4 cellular contexts compared by ENCODE assay signal in the genomic region with DNA sequence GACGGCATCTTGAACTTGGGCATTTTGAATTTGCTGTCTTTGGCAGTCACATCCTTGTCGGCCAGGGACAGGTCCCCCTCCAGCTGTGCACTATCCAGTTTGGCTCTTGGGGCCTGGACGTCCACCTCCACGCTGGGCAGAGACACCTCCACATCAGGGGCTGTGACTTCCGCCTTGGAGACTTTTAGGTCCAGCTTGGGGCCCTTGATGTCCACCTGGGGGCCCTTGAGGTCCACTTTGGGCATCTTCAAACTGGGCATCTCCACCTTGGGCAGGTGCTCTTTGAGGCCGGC. TPM values are rescaled to one million over a fixed set of nuclear protein-coding genes. Genes with fewer than 3 reads are reported as not detected.
"Had no signal": no experiment of that assay in that cellular context is flagged by ENCODE, and none has a peak within 500 bp of the region (broad histone marks: within the 10 kb centered on the region; RNA-seq: fewer than 3 reads in every experiment).

No MANE protein-coding gene starts in this region.

RNA-seq across cellular contexts. Expression of gene PLD4, which starts 19.3 kb away (rescaled TPM):
- total RNA-seq: LHCN-M2, M059J, MCF 10A, NCI-H460 had no signal
